ENCODE assay signal across 16 cellular contexts in genomic region chr13:111037838-111038397, GRCh38.
DNase-seq lines count a peak whose midpoint lies in the region; ATAC-seq and TF ChIP-seq lines count a peak whose summit lies in the region.
"Had no signal": no experiment of that assay in that cellular context is flagged by ENCODE, and none has a peak within 500 bp of the region (broad histone marks: within the 10 kb centered on the region; RNA-seq: fewer than 3 reads in every experiment).

No MANE protein-coding gene starts in this region.

- no peak overlapping the region for H3K4me3 ChIP-seq in mammary epithelial cell (replicated peaks in 1 of 3; ENCODE audit: insufficient read depth in 1 of 3, low read depth in 2 of 3, low read length in 3 of 3)
- H3K4me3 ChIP-seq in breast epithelium: no peak overlapping the region
- H3K4me3 ChIP-seq in neural progenitor cell: no peak overlapping the region
- H3K4me3 ChIP-seq: K562, SJSA1 had no signal

- dilution Hi-C loops in mammary epithelial cell (cut with HindIII; ENCODE audit: low sequenced_read_pairs): loop anchor here (5.0 kb wide), 1 partner anchor 101 kb away; no protein-coding TSS in a partner anchor

- no peaks in the 10 kb centered on the region for H3F3A ChIP-seq in neural progenitor cell (ENCODE audit: low read depth)

- intact Hi-C loops in mammary epithelial cell (cut with micrococcal nuclease): no loop called here
- intact Hi-C loops in breast epithelium (cut with DNase I; ENCODE audit: low total_unique reads): no loop called here

- H3K27ac Mint-ChIP-seq in neural progenitor cell: no peak overlapping the region
- no peak overlapping the region for H3K27ac Mint-ChIP-seq in activated naive CD4-positive, alpha-beta T cell treated with anti-CD3 and anti-CD28 coated beads, Interleukin-2, amount 50 U/mL, for 72 hours
- H3K27ac Mint-ChIP-seq: B cell; CD4-positive, CD25-positive, alpha-beta regulatory T cell had no signal

- H3K27ac ChIP-seq in mammary epithelial cell (ENCODE audit: insufficient read depth, low read depth, low read length) (no peak overlapping the region), breast epithelium (no peak overlapping the region), VCaP (peak overlapping the region; percentile 57), neural progenitor cell (no peak overlapping the region)
- H3K27ac ChIP-seq: SJSA1 had no signal

- no peaks in the 10 kb centered on the region for H3K9me3 Mint-ChIP-seq in neural progenitor cell
- no peaks in the 10 kb centered on the region for H3K9me3 Mint-ChIP-seq in activated naive CD4-positive, alpha-beta T cell treated with anti-CD3 and anti-CD28 coated beads, Interleukin-2, amount 50 U/mL, for 72 hours

- H3K9ac ChIP-seq in mammary epithelial cell (ENCODE audit: insufficient read depth, low read length) (no peak overlapping the region), neural progenitor cell (no peak overlapping the region)

- BruUV-seq in mammary epithelial cell (replicated peaks; lab: Mats Ljungman, UMichigan): no TSS peak

- peaks cover 7% of the 10 kb centered on the region for H3K27me3 ChIP-seq in mammary epithelial cell (ENCODE audit: insufficient read depth, low read length)
- no peaks in the 10 kb centered on the region for H3K27me3 ChIP-seq in breast epithelium
- no peaks in the 10 kb centered on the region for H3K27me3 ChIP-seq in neural progenitor cell

- H3K4me1 ChIP-seq in mammary epithelial cell (ENCODE audit: insufficient read depth, low read length) (peaks cover 6% of the 10 kb centered on the region), breast epithelium (no peaks in the 10 kb centered on the region), neural progenitor cell (no peaks in the 10 kb centered on the region)
- H3K4me1 ChIP-seq: SJSA1 had no signal

- H3K4me2 ChIP-seq in mammary epithelial cell (ENCODE audit: insufficient read depth, low read depth, low read length) (no peak overlapping the region), neural progenitor cell (no peak overlapping the region)

- H3K4me3 Mint-ChIP-seq in neural progenitor cell: no peak overlapping the region
- H3K4me3 Mint-ChIP-seq: B cell; CD4-positive, CD25-positive, alpha-beta regulatory T cell had no signal

- H3K4me1 Mint-ChIP-seq in neural progenitor cell: no peaks in the 10 kb centered on the region
- H3K4me1 Mint-ChIP-seq: B cell; CD4-positive, CD25-positive, alpha-beta regulatory T cell had no signal

- no peaks in the 10 kb centered on the region for H3K27me3 Mint-ChIP-seq in neural progenitor cell (ENCODE audit: insufficient read depth, low read depth)

- ATAC-seq in activated naive CD4-positive, alpha-beta T cell treated with anti-CD3 and anti-CD28 coated beads, Interleukin-2, amount 50 U/mL, for 72 hours: no peak

- H2AFZ ChIP-seq in mammary epithelial cell (ENCODE audit: low read depth, low read length): no peak overlapping the region
- peak overlapping the region; percentile 17 for H2AFZ ChIP-seq in neural progenitor cell (replicated peaks)

- no peaks in the 10 kb centered on the region for H3K79me2 ChIP-seq in mammary epithelial cell (ENCODE audit: insufficient read depth, low read length)
- H3K79me2 ChIP-seq in neural progenitor cell (ENCODE audit: low read depth): no peaks in the 10 kb centered on the region

- no peaks in the 10 kb centered on the region for H3K9me3 ChIP-seq in mammary epithelial cell (replicated peaks; ENCODE audit: insufficient read depth, low read length)
- H3K9me3 ChIP-seq in breast epithelium: no peaks in the 10 kb centered on the region
- H3K9me3 ChIP-seq in neural progenitor cell (ENCODE audit: low read depth): no peaks in the 10 kb centered on the region

- no peak for DNase-seq in mammary epithelial cell
- no peak for DNase-seq in breast epithelium (ENCODE audit: low spot score in 2 of 2)
- DNase-seq in NCI-H1092 (lab: John Stamatoyannopoulos, UW): peak; percentile 35
- no peak for DNase-seq in neural progenitor cell (ENCODE audit: low spot score)
- DNase-seq in OCI-M1 (lab: John Stamatoyannopoulos, UW): no peak
- DNase-seq in dermis blood vessel endothelial cell: no peak
- no peak for DNase-seq in activated naive CD4-positive, alpha-beta T cell treated with anti-CD3 and anti-CD28 coated beads, Interleukin-2, amount 50 U/mL, for 72 hours (ENCODE audit: low spot score in 2 of 2)
- DNase-seq: CD4-positive, CD25-positive, alpha-beta regulatory T cell; GDM1; NCI-H1436; NCI-H2081 treated with DMSO at 0.1 percent for 48 hours; NCI-H524 had no signal

- no peak for TF ChIP-seq POLR2A in breast epithelium (IDR thresholded peaks at IDR 0.05)

- TF ChIP-seq CTCF in mammary epithelial cell (conservative IDR thresholded peaks at IDR 0.05 in 1 of 2, IDR thresholded peaks at IDR 0.05 in 1 of 2; ENCODE audit: extremely low read depth in 1 of 2, insufficient read depth in 1 of 2, low read depth in 1 of 2, low read length in 2 of 2): peak; percentile 17 to 49
- TF ChIP-seq CTCF in breast epithelium (IDR thresholded peaks at IDR 0.05): no peak
- peak; percentile 77 for TF ChIP-seq CTCF in VCaP (conservative IDR thresholded peaks at IDR 0.05)
- TF ChIP-seq CTCF in neural progenitor cell (IDR thresholded peaks at IDR 0.05): no peak

- 32% methylated on average over 15 of the region's 15 CpGs for WGBS in mammary epithelial cell (ENCODE audit: low coverage, missing lambda C conversion rate)

- in situ Hi-C loops in mammary epithelial cell (cut with MboI; ENCODE audit: low sequenced_read_pairs in 2 of 2): loop anchor here in 1 of 2 donors (10.0 kb wide), 1 partner anchor 93 kb away; no protein-coding TSS in a partner anchor

- H3K36me3 Mint-ChIP-seq in neural progenitor cell: no peaks in the 10 kb centered on the region
- H3K36me3 Mint-ChIP-seq in activated naive CD4-positive, alpha-beta T cell treated with anti-CD3 and anti-CD28 coated beads, Interleukin-2, amount 50 U/mL, for 72 hours: no peaks in the 10 kb centered on the region
- H3K36me3 Mint-ChIP-seq: CD4-positive, CD25-positive, alpha-beta regulatory T cell had no signal

- H3K36me3 ChIP-seq in mammary epithelial cell (ENCODE audit: insufficient read depth, low read length) (no peaks in the 10 kb centered on the region), breast epithelium (no peaks in the 10 kb centered on the region), neural progenitor cell (no peaks in the 10 kb centered on the region)
- H3K36me3 ChIP-seq: SJSA1 had no signal

- no peaks in the 10 kb centered on the region for H4K20me1 ChIP-seq in mammary epithelial cell (ENCODE audit: insufficient read depth, low read length)
- no peaks in the 10 kb centered on the region for H4K20me1 ChIP-seq in neural progenitor cell (ENCODE audit: low read depth)

- CTCF ChIA-PET in mammary epithelial cell (lab: Charles Lee; ENCODE audit: low non-redundant PET): no interaction called here

Comparison
In these comparisons a context has a peak if more than half of its experiments do, and no peak if none do; other contexts are left out.
1. CTCF ChIP-seq: peak in mammary epithelial cell (2 of 2) and VCaP (single experiment); none in breast epithelium (0 of 3) and neural progenitor cell (single experiment).